13 cellular contexts compared by ENCODE assay signal in the genomic region with DNA sequence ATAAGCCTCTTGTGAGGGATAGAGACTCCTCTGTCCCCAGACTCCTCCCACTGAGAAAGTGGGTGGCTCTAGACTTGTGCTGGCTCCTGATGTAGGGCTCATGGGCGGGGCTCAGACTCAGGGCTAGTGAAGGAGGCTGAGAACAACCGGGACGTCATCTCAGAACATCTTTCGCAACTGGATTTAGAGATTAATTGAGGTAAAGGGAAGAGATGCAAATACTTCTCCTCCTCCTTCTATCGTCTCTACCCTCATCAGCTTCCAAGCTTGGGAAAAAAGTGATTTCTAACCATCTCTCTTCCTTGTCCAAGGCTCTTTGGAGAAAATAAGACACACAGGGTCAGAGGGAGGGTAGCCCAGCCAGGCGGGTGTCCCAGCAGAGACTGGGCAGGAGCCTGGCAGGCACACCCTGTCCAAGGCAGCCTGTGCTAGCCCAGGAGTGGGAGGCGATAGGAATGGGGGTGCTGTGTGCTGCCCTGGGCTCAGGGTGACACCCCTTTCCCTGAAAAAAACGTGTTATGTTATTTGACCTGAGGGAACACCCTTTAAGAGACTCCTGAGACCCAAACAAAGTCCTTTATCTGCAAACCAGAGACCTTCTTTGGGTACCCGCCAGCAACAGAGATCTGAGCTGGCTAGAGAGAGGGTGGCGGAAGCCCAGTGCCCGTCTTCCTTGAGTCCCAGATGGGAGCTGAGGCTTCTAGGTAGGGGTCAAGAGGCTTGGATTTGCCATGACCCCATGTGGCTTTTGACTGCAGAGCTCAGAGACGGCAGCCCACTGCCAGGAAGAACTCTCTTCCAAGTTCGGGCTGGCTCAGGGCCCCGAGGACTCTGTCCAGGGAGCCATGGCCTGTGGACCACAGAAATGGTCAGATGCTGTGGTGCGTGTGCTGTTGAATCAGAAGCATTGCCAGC.
DNase-seq lines count a peak whose midpoint lies in the region; ATAC-seq and TF ChIP-seq lines count a peak whose summit lies in the region.
"Had no signal": no experiment of that assay in that cellular context is flagged by ENCODE, and none has a peak within 500 bp of the region (broad histone marks: within the 10 kb centered on the region; RNA-seq: fewer than 3 reads in every experiment).

No MANE protein-coding gene starts in this region.

- ATAC-seq in heart right ventricle (peak; percentile 81 to 89 (median 86)), HG03457 (IDR thresholded peaks at IDR 0.05; ENCODE audit: unreplicated experiment) (no peak)
- no peak for ATAC-seq in effector memory CD8-positive, alpha-beta T cell (replicated peaks)
- ATAC-seq: stimulated activated naive CD8-positive, alpha-beta T cell treated with anti-CD3 and anti-CD28 coated beads, Interleukin-15, Interleukin-2, amounts not matched to agents 100 U/mL and 50 U/mL, for 24 hours had no signal

- TF ChIP-seq CTCF in heart right ventricle (IDR thresholded peaks at IDR 0.05) (no peak), OCI-LY7 (conservative IDR thresholded peaks at IDR 0.05; ENCODE audit: low read length) (no peak)

- peaks cover 4 to 65% (median 47%) of the 10 kb centered on the region in 9 donors for H3K4me1 ChIP-seq in heart right ventricle
- no peaks in the 10 kb centered on the region for H3K4me1 ChIP-seq in OCI-LY7 (ENCODE audit: insufficient read depth, low read length, poor library complexity, severe bottlenecking)

- H3K27me3 ChIP-seq in heart right ventricle, result no peaks in the 10 kb centered on the region

- no peak overlapping the region for H2AFZ ChIP-seq in OCI-LY7 (ENCODE audit: low read length)

- H3K27ac Mint-ChIP-seq in effector memory CD8-positive, alpha-beta T cell, result no peak overlapping the region
- H3K27ac Mint-ChIP-seq: T-helper 1 cell treated with Interleukin-12 subunit alpha and Interleukin-12 subunit beta and Interleukin-4 antibody, amounts not matched to agents 30 μg/mL and 1 μg/mL, for 36 hours had no signal

- POLR2A ChIA-PET in OCI-LY7 (lab: Charles Lee), result no interaction called here

- no peak overlapping the region for H3K4me3 Mint-ChIP-seq in effector memory CD8-positive, alpha-beta T cell
- H3K4me3 Mint-ChIP-seq: T-helper 1 cell treated with Interleukin-12 subunit alpha and Interleukin-12 subunit beta and Interleukin-4 antibody, amounts not matched to agents 30 μg/mL and 1 μg/mL, for 36 hours had no signal

- no peaks in the 10 kb centered on the region for H3K36me3 Mint-ChIP-seq in effector memory CD8-positive, alpha-beta T cell (ENCODE audit: insufficient read depth)

- no peaks in the 10 kb centered on the region for H3K79me2 ChIP-seq in OCI-LY7 (ENCODE audit: insufficient read depth, low read depth, low read length)

- H3K4me2 ChIP-seq in OCI-LY7 (ENCODE audit: low read length), result no peak overlapping the region

- H3K27ac ChIP-seq in heart right ventricle (peak overlapping the region; percentile 61 to 87 (median 80)), OCI-LY7 (ENCODE audit: low read depth, low read length, poor library complexity, severe bottlenecking) (no peak overlapping the region)

- WGBS in heart right ventricle, 2 donors, result 53 to 54% methylated on average over 15 of the region's 15 CpGs

- H3K9me3 ChIP-seq in heart right ventricle (no peaks in the 10 kb centered on the region), OCI-LY7 (ENCODE audit: low read length) (no peaks in the 10 kb centered on the region)

- no peak overlapping the region for H3K4me3 ChIP-seq in heart right ventricle
- no peak overlapping the region for H3K4me3 ChIP-seq in OCI-LY7 (ENCODE audit: low read depth, low read length, poor library complexity, severe bottlenecking)

- no peaks in the 10 kb centered on the region for H3K36me3 ChIP-seq in heart right ventricle
- H3K36me3 ChIP-seq in OCI-LY7 (ENCODE audit: insufficient read depth, low read length), result no peaks in the 10 kb centered on the region

- H3K4me1 Mint-ChIP-seq in effector memory CD8-positive, alpha-beta T cell (ENCODE audit: low read depth in 2 of 2), result no peaks in the 10 kb centered on the region

- no peaks in the 10 kb centered on the region for H3K9me2 ChIP-seq in OCI-LY7 (ENCODE audit: insufficient read depth, low read length)

- CTCF ChIA-PET in OCI-LY7 (lab: Charles Lee; ENCODE audit: unreplicated experiment), result no interaction called here

- H4K20me1 ChIP-seq in OCI-LY7 (ENCODE audit: insufficient read depth, low read length), result no peaks in the 10 kb centered on the region

- intact Hi-C loops in heart right ventricle (cut with DNase I) (loop anchor here in 2 of 10 donors (5.0 to 10.0 kb wide), 4 partner anchors 43 to 155 kb away; no protein-coding TSS in a partner anchor), OCI-LY7 (cut with micrococcal nuclease; ENCODE audit: unreplicated experiment) (no loop called here)

- BruUV-seq in OCI-LY7 (replicated peaks; lab: Mats Ljungman, UMichigan), result no TSS peak

- DNase-seq in EH (ENCODE audit: low read depth), result peak; percentile 59
- DNase-seq in amniotic epithelial cell (ENCODE audit: low read depth), result peak; percentile 94
- DNase-seq in heart right ventricle, result peak; percentile 79 to 84
- peak; percentile 63 for DNase-seq in putamen (ENCODE audit: low spot score)
- DNase-seq in OCI-LY7 (ENCODE audit: low spot score), result no peak
- no peak for DNase-seq in activated effector memory CD4-positive, alpha-beta T cell treated with Interleukin-2 at 50 U/mL for 16 hours
- DNase-seq in effector memory CD8-positive, alpha-beta T cell, result no peak
- DNase-seq: activated T-cell treated with anti-CD3 and anti-CD28 coated beads for 4 hours; GOT3; NCI-H446 treated with DMSO at 0.1 percent for 48 hours; stimulated activated naive CD8-positive, alpha-beta T cell treated with anti-CD3 and anti-CD28 coated beads, Interleukin-15, Interleukin-2, amounts not matched to agents 100 U/mL and 50 U/mL, for 24 hours had no signal

- H3K27me3 Mint-ChIP-seq in effector memory CD8-positive, alpha-beta T cell, result peaks cover 12 to 38% of the 10 kb centered on the region in 2 donors

- no peaks in the 10 kb centered on the region for H3K9me3 Mint-ChIP-seq in effector memory CD8-positive, alpha-beta T cell
- H3K9me3 Mint-ChIP-seq: T-helper 1 cell treated with Interleukin-12 subunit alpha and Interleukin-12 subunit beta and Interleukin-4 antibody, amounts not matched to agents 30 μg/mL and 1 μg/mL, for 36 hours had no signal

Comparison
In these comparisons a context has a peak if more than half of its experiments do, and no peak if none do; other contexts are left out.
1. DNase-seq: peak in EH (single experiment), amniotic epithelial cell (single experiment), heart right ventricle (2 of 2) and putamen (single experiment); none in OCI-LY7 (single experiment), activated effector memory CD4-positive, alpha-beta T cell treated with Interleukin-2 at 50 U/mL for 16 hours (single experiment) and effector memory CD8-positive, alpha-beta T cell (0 of 3).
2. ATAC-seq: peak in heart right ventricle (8 of 8); none in HG03457 (single experiment) and effector memory CD8-positive, alpha-beta T cell (single experiment).